20 cellular contexts compared by ENCODE assay signal in the genomic region with DNA sequence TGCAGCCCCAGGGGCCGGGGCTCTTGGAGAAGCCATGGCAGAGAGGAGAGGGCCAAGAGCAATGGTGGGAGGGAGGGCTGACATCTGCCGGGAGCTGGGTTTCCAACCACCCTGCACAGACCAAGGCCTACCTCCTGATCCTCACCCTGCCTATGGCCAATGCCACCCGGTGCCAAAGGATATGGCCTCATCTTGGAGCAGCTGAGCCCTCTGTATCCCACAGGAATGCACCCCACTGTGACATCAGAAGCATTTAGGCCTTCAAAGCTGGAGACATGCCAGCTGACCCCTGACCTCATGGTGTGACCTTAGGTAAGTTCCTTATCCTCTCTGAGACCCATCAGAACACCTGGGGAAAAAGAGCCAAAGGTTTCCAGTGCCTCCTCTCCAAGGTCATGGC.
"Had no signal": no experiment of that assay in that cellular context is flagged by ENCODE, and none has a peak within 500 bp of the region (broad histone marks: within the 10 kb centered on the region; RNA-seq: fewer than 3 reads in every experiment).

No MANE protein-coding gene starts in this region.

- ATAC-seq: foreskin keratinocyte; left lung; lower lobe of right lung; naive thymus-derived CD4-positive, alpha-beta T cell; stimulated activated naive CD8-positive, alpha-beta T cell treated with anti-CD3 and anti-CD28 coated beads, Interleukin-15, Interleukin-2, amounts not matched to agents 100 U/mL and 50 U/mL, for 24 hours had no signal

- H2AFZ ChIP-seq: parathyroid adenoma had no signal

- H3K9me3 ChIP-seq: colonic mucosa, left lung, lower lobe of right lung, prostate gland, sigmoid colon, suprapubic skin, thyroid gland, upper lobe of left lung, vagina had no signal

- H3K4me3 Mint-ChIP-seq: immature natural killer cell; memory B cell; naive thymus-derived CD4-positive, alpha-beta T cell; nephron progenitor cell had no signal

- H3K9me3 Mint-ChIP-seq: immature natural killer cell; memory B cell; naive thymus-derived CD4-positive, alpha-beta T cell; nephron progenitor cell had no signal

- H3K4me1 ChIP-seq: colonic mucosa, foreskin keratinocyte, parathyroid adenoma, prostate gland had no signal

- H3K36me3 ChIP-seq: colonic mucosa, left lung, lower lobe of right lung, prostate gland, sigmoid colon, suprapubic skin, thyroid gland, upper lobe of left lung, vagina had no signal

- H3K27ac ChIP-seq: colonic mucosa, foreskin keratinocyte, left lung, lower lobe of right lung, parathyroid adenoma, prostate gland, suprapubic skin, thyroid gland, upper lobe of left lung, vagina had no signal

- H3K27me3 ChIP-seq: colonic mucosa, left lung, sigmoid colon, suprapubic skin, thyroid gland, upper lobe of left lung, vagina had no signal

- DNase-seq: colonic mucosa; dermis blood vessel endothelial cell; foreskin keratinocyte; immature natural killer cell; left lung; lower lobe of right lung; naive thymus-derived CD4-positive, alpha-beta T cell; nephron progenitor cell; sigmoid colon; small intestine; stimulated activated CD4-positive, alpha-beta T cell treated with anti-CD3 and anti-CD28 coated beads, Interleukin-2, amount 100 ng/mL, for 48 hours; stimulated activated naive CD8-positive, alpha-beta T cell treated with anti-CD3 and anti-CD28 coated beads, Interleukin-15, Interleukin-2, amounts not matched to agents 100 U/mL and 50 U/mL, for 24 hours; thyroid gland; upper lobe of left lung had no signal

- H3K79me2 ChIP-seq: parathyroid adenoma had no signal

- H3K27ac Mint-ChIP-seq: immature natural killer cell; memory B cell; naive thymus-derived CD4-positive, alpha-beta T cell; nephron progenitor cell had no signal

- H3K4me3 ChIP-seq: colonic mucosa, left lung, lower lobe of right lung, prostate gland, sigmoid colon, suprapubic skin, thyroid gland, upper lobe of left lung, vagina had no signal

- H3K36me3 Mint-ChIP-seq: immature natural killer cell; memory B cell; naive thymus-derived CD4-positive, alpha-beta T cell had no signal

- FAIRE-seq: keratinocyte, small intestine had no signal

- H3K9ac ChIP-seq: parathyroid adenoma had no signal
